Comparison of ENCODE assay signal across 12 cellular contexts in genomic region chr9:18799420-18799819, GRCh38.
DNase-seq lines count a peak whose midpoint lies in the region; ATAC-seq and TF ChIP-seq lines count a peak whose summit lies in the region.
"Had no signal": no experiment of that assay in that cellular context is flagged by ENCODE, and none has a peak within 500 bp of the region (broad histone marks: within the 10 kb centered on the region; RNA-seq: fewer than 3 reads in every experiment).

No MANE protein-coding gene starts in this region.

- H3K4me1 Mint-ChIP-seq in GM23338 (peaks cover 7% of the 10 kb centered on the region), brain (peaks cover 40% of the 10 kb centered on the region)

- H3K4me2 ChIP-seq in GM23338: no peak overlapping the region
- no peak overlapping the region for H3K4me2 ChIP-seq in osteoblast (ENCODE audit: insufficient read depth, low read length)

- H3K79me2 ChIP-seq in GM23338 (replicated peaks; ENCODE audit: insufficient read depth) (no peaks in the 10 kb centered on the region), osteoblast (ENCODE audit: insufficient read depth, low read length) (peaks cover 9% of the 10 kb centered on the region)

- H4K20me1 ChIP-seq in GM23338 (replicated peaks; ENCODE audit: insufficient read depth) (no peaks in the 10 kb centered on the region), osteoblast (ENCODE audit: insufficient read depth, low read length) (peaks cover 4% of the 10 kb centered on the region)

- no peaks in the 10 kb centered on the region for H3K27me3 ChIP-seq in GM23338 (ENCODE audit: insufficient read depth)
- H3K27me3 ChIP-seq in osteoblast (ENCODE audit: insufficient read depth, low read length): no peaks in the 10 kb centered on the region

- no peaks in the 10 kb centered on the region for H3K36me3 Mint-ChIP-seq in GM23338 (ENCODE audit: low read depth)
- peaks cover 4% of the 10 kb centered on the region for H3K36me3 Mint-ChIP-seq in brain

- DNase-seq in EL (peak; percentile 18), GM23338 (ENCODE audit: low spot score) (no peak), osteoblast (ENCODE audit: insufficient read length, low spot score, missing footprints) (no peak), NAMALWA (ENCODE audit: low spot score) (no peak), GDM1 (lab: John Stamatoyannopoulos, UW) (no peak), HEK293T (ENCODE audit: extremely low spot score) (no peak)
- DNase-seq: DMS 273 treated with DMSO at 0.1 percent for 48 hours, NCI-H1417, NCI-H2029, NCI-H510A treated with DMSO at 0.1 percent for 48 hours had no signal

- H3K27ac ChIP-seq in GM23338 (ENCODE audit: low read depth) (peak overlapping the region; percentile 27; the same call in 1 of the 2 replicates), osteoblast (ENCODE audit: low read depth, low read length) (peak overlapping the region; percentile 64)
- H3K27ac ChIP-seq: C4-2B had no signal

- H3K9me3 Mint-ChIP-seq in GM23338 (no peaks in the 10 kb centered on the region), brain (peaks cover 0 to 3% (median 0%) of the 10 kb centered on the region in 5 experiments)

- no peaks in the 10 kb centered on the region for H3K9me2 ChIP-seq in GM23338 (ENCODE audit: insufficient read depth)

- H3K9me3 ChIP-seq in osteoblast (ENCODE audit: low read depth, low read length): no peaks in the 10 kb centered on the region

- H3K4me1 ChIP-seq in GM23338 (ENCODE audit: insufficient read depth) (no peaks in the 10 kb centered on the region), osteoblast (ENCODE audit: insufficient read depth, low read length) (peaks cover 9% of the 10 kb centered on the region)

- CTCF ChIA-PET in HEK293T (lab: Yijun Ruan, JAX): interaction anchor here (2.0 kb wide), 1 partner anchor 8 kb away, joined by 6 read pairs; no protein-coding TSS in a partner anchor

- POLR2A ChIA-PET in HEK293T (lab: Yijun Ruan, JAX): no interaction called here

- H3F3A ChIP-seq in GM23338 (replicated peaks; ENCODE audit: low read depth): no peaks in the 10 kb centered on the region

- H3K36me3 ChIP-seq in GM23338 (ENCODE audit: insufficient read depth) (no peaks in the 10 kb centered on the region), osteoblast (ENCODE audit: insufficient read depth, low read length) (peaks cover 77% of the 10 kb centered on the region)

- H3K27me3 Mint-ChIP-seq in GM23338 (ENCODE audit: insufficient read depth, low read depth, poor library complexity) (no peaks in the 10 kb centered on the region), brain (peaks cover 4% of the 10 kb centered on the region)

- no peak overlapping the region for H3K4me3 ChIP-seq in GM23338
- no peak overlapping the region for H3K4me3 ChIP-seq in osteoblast (ENCODE audit: insufficient read depth, low read length)

- TF ChIP-seq CTCF in GM23338 (conservative IDR thresholded peaks at IDR 0.05; ENCODE audit: low read depth in 2 of 2) (no peak), brain (conservative IDR thresholded peaks at IDR 0.05) (no peak), osteoblast (IDR thresholded peaks at IDR 0.05; ENCODE audit: extremely low read depth, low read depth, low read length) (no peak)

- H3K4me3 Mint-ChIP-seq in GM23338 (no peak overlapping the region), brain (no peak overlapping the region)

- H2AFZ ChIP-seq in GM23338 (no peak overlapping the region), osteoblast (ENCODE audit: low read length) (no peak overlapping the region)

- no peak for ATAC-seq in GM23338

- peak overlapping the region; percentile 19; the same call in 1 of the 2 replicates for H3K27ac Mint-ChIP-seq in GM23338
- peak overlapping the region in 4 of 5 experiments; percentile 8 to 74 (median 36) for H3K27ac Mint-ChIP-seq in brain

TF ChIP-seq in GM23338, 12 proteins besides CTCF, POLR2A, EP300 and RAD21 (continues in another document):
- no peak for TF ChIP-seq ZNF114 (CRISPR knock-in tag; IDR thresholded peaks at IDR 0.05)

TF ChIP-seq in HEK293T, 16 proteins besides CTCF, POLR2A, EP300 and RAD21:
- no peak for TF ChIP-seq FOXA1 (IDR thresholded peaks at IDR 0.05)
- TF ChIP-seq LEF1 (IDR thresholded peaks at IDR 0.05; ENCODE audit: borderline replicate concordance): no peak
- no peak for TF ChIP-seq HDGF (IDR thresholded peaks at IDR 0.05; ENCODE audit: borderline replicate concordance)
- TF ChIP-seq SUZ12 (IDR thresholded peaks at IDR 0.05): no peak
- TF ChIP-seq L3MBTL2 (conservative IDR thresholded peaks at IDR 0.05): no peak
- no peak for TF ChIP-seq TARDBP (IDR thresholded peaks at IDR 0.05)
- TF ChIP-seq ZNF384 (IDR thresholded peaks at IDR 0.05): no peak
- no peak for TF ChIP-seq ARNT (IDR thresholded peaks at IDR 0.05)
- TF ChIP-seq SP1 (IDR thresholded peaks at IDR 0.05): no peak
- no peak for TF ChIP-seq BHLHE40 (IDR thresholded peaks at IDR 0.05; ENCODE audit: borderline replicate concordance)
- TF ChIP-seq NFRKB (IDR thresholded peaks at IDR 0.05): no peak
- TF ChIP-seq FOXK2 (IDR thresholded peaks at IDR 0.05): no peak
- no peak for TF ChIP-seq PKNOX1 (IDR thresholded peaks at IDR 0.05)
- TF ChIP-seq CTBP1 (IDR thresholded peaks at IDR 0.05; ENCODE audit: borderline replicate concordance): no peak
- TF ChIP-seq ELF4 (IDR thresholded peaks at IDR 0.05): no peak
- no peak for TF ChIP-seq FOXM1 (IDR thresholded peaks at IDR 0.05; ENCODE audit: borderline replicate concordance)
